11 cellular contexts compared by ENCODE assay signal in the genomic region with DNA sequence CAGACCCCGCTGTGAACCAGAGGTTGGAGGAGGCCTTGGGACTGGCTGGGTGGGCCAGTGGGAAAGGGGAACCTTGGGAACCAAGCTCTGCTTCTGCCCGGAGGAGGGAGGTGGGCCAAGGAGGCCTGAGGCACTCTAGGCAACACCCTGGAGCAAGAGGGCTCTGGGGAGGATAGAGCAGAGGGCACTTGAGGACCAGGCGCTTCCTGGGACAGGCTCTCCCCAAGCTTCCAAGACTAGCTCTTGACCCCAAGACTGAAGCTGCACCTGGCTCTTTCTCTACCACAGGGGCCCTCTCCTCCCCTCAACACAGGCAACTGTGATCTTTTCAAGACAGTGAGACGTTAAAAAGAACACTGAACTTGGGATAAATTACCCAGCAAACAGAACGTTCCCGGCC. TPM values are rescaled to one million over a fixed set of nuclear protein-coding genes. Genes with fewer than 3 reads are reported as not detected.
DNase-seq lines count a peak whose midpoint lies in the region; ATAC-seq and TF ChIP-seq lines count a peak whose summit lies in the region.
"Had no signal": no experiment of that assay in that cellular context is flagged by ENCODE, and none has a peak within 500 bp of the region (broad histone marks: within the 10 kb centered on the region; RNA-seq: fewer than 3 reads in every experiment).

No MANE protein-coding gene starts in this region.

- H3K4me1 ChIP-seq in right cardiac atrium (ENCODE audit: control insufficient read depth, insufficient read depth, low read length), result peaks cover 9% of the 10 kb centered on the region
- H3K4me1 ChIP-seq in lower lobe of right lung, result peaks cover 40% of the 10 kb centered on the region
- H3K4me1 ChIP-seq in vagina, result peaks cover 35% of the 10 kb centered on the region

- H3K4me3 ChIP-seq in right cardiac atrium (ENCODE audit: low read length), result no peak overlapping the region
- H3K4me3 ChIP-seq in lower lobe of right lung, result no peak overlapping the region
- no peak overlapping the region for H3K4me3 ChIP-seq in vagina

- WGBS in right cardiac atrium, result 71% methylated on average over 6 of the region's 6 CpGs

- DNase-seq in right cardiac atrium (peak; percentile 11 to 45 (median 16)), Right ventricle myocardium inferior (ENCODE audit: missing footprints) (no peak), lower lobe of right lung (no peak), vagina (ENCODE audit: extremely low spot score in 2 of 2) (no peak), KG1 (lab: John Stamatoyannopoulos, UW) (no peak), RKO (ENCODE audit: low spot score) (no peak), OCI-M1 (lab: John Stamatoyannopoulos, UW) (no peak)
- DNase-seq: activated CD4-positive, CD25-positive, alpha-beta regulatory T cell treated with anti-CD3 and anti-CD28 coated beads, Interleukin-2, amount 50 U/mL, for 72 hours; CD4-positive, alpha-beta memory T cell; stimulated activated naive CD4-positive, alpha-beta T cell had no signal

- H3K9me3 ChIP-seq in right cardiac atrium (ENCODE audit: control insufficient read depth, low read length), result no peaks in the 10 kb centered on the region
- H3K9me3 ChIP-seq in lower lobe of right lung, result no peaks in the 10 kb centered on the region
- no peaks in the 10 kb centered on the region for H3K9me3 ChIP-seq in vagina

- H3K27me3 ChIP-seq in right cardiac atrium (ENCODE audit: control insufficient read depth, insufficient read depth), result no peaks in the 10 kb centered on the region
- H3K27me3 ChIP-seq in lower lobe of right lung (ENCODE audit: low read depth), result no peaks in the 10 kb centered on the region
- no peaks in the 10 kb centered on the region for H3K27me3 ChIP-seq in vagina

- H3K36me3 ChIP-seq in lower lobe of right lung (peaks cover 97% of the 10 kb centered on the region), vagina (peaks cover 0 to 67% of the 10 kb centered on the region in 2 donors)

- no peak for TF ChIP-seq POLR2A in vagina (IDR thresholded peaks at IDR 0.05)

- H3K27ac ChIP-seq in right cardiac atrium (ENCODE audit: low read length) (no peak overlapping the region), angular gyrus (ENCODE audit: low read depth, low read length) (peak overlapping the region; percentile 64), lower lobe of right lung (peak overlapping the region; percentile 65), vagina (peak overlapping the region; percentile 65)

- intact Hi-C loops in right cardiac atrium (cut with DNase I), result no loop called here
- intact Hi-C loops in Right ventricle myocardium inferior (cut with DNase I), result loop anchor here (5.0 kb wide), 1 partner anchor 37 kb away; no protein-coding TSS in a partner anchor
- intact Hi-C loops in lower lobe of right lung (cut with DNase I), result no loop called here
- intact Hi-C loops in vagina (cut with DNase I), result no loop called here

- no peak for TF ChIP-seq CTCF in lower lobe of right lung (IDR thresholded peaks at IDR 0.05)
- TF ChIP-seq CTCF in vagina (IDR thresholded peaks at IDR 0.05), result no peak

- ATAC-seq in right cardiac atrium (no peak), Right ventricle myocardium inferior (no peak), lower lobe of right lung (no peak)

RNA-seq across cellular contexts. Expression of gene TKT, which starts 20.3 kb away (rescaled TPM):
- total RNA-seq in right cardiac atrium, result 10 to 100 TPM; 40.3 to 61.8 (median 42.7) TPM
- polyA plus RNA-seq in right cardiac atrium, result 37.7 TPM
- 48.1 TPM for total RNA-seq in Right ventricle myocardium inferior
- 437 TPM for total RNA-seq in lower lobe of right lung
- total RNA-seq in vagina, result 423 TPM

Comparison
In these comparisons a context has a peak if more than half of its experiments do, and no peak if none do; other contexts are left out.
1. DNase-seq: peak in right cardiac atrium (3 of 3); none in Right ventricle myocardium inferior (single experiment), lower lobe of right lung (single experiment), vagina (0 of 2), KG1 (single experiment), RKO (single experiment) and OCI-M1 (single experiment).